In genomic region chr20:63653974-63654680, GRCh38 we compare ENCODE assay signal across 8 cellular contexts. TPM values are rescaled to one million over a fixed set of nuclear protein-coding genes. Genes with fewer than 3 reads are reported as not detected.
DNase-seq lines count a peak whose midpoint lies in the region; ATAC-seq, FAIRE-seq and TF ChIP-seq lines count a peak whose summit lies in the region.

No MANE protein-coding gene starts in this region.

- peak overlapping the region in 10 of 11 experiments; percentile 34 to 94 (median 84); a peak in 19 of 22 replicates for H3K27ac ChIP-seq in BLaER1 treated with 17β-estradiol and CSF1 and Interleukin-3, amounts not matched to agents 10 nM and 100 nM
- peak overlapping the region; percentile 73; the same call in 1 of the 2 replicates for H3K27ac ChIP-seq in H1 (ENCODE audit: low read depth, low read length)

- WGBS in H1 (ENCODE audit: extremely low coverage in 1 of 2, insufficient coverage in 1 of 2, insufficient read length in 1 of 2, insufficient replicate concordance in 2 of 2, low coverage in 1 of 2, low lambda C conversion rate in 2 of 2, missing lambda C conversion rate in 1 of 2), 2 experiments = 49% methylated on average over 12 of the region's 15 CpGs; no CpG with 5 or more reads in 1 of the 2 experiments

- peak overlapping the region; percentile 32 to 89 (median 66); a peak in 19 of 20 replicates for H3K4me3 ChIP-seq in BLaER1 treated with 17β-estradiol and CSF1 and Interleukin-3, amounts not matched to agents 10 nM and 100 nM
- H3K4me3 ChIP-seq in MG63 (peak overlapping the region; percentile 67), H1 (ENCODE audit: extremely low read depth in 1 of 4, insufficient read depth in 2 of 4, low read depth in 3 of 4, low read length in 4 of 4) (peak overlapping the region; percentile 37 to 74 (median 60))

- peak overlapping the region; percentile 72; the same call in 1 of the 2 replicates for H2BK20ac ChIP-seq in H1 (ENCODE audit: low read length)

- 0 out of 2 replicates have a peak overlapping the region, but pooled peaks have one; percentile 32 for H2AK5ac ChIP-seq in H1 (ENCODE audit: low read depth, low read length)

- H2BK15ac ChIP-seq in H1 (ENCODE audit: low read length) = peak overlapping the region; percentile 92; the same call in 1 of the 2 replicates

- H2AFZ ChIP-seq in H1 (ENCODE audit: low read length) = no peak overlapping the region

- peaks cover 0 to 2% of the 10 kb centered on the region in 2 experiments; a peak in 1 of 4 replicates for H3K79me2 ChIP-seq in H1 (ENCODE audit: control insufficient read depth in 1 of 2, insufficient read depth in 2 of 2, low read length in 2 of 2)

- H3K27me3 Mint-ChIP-seq in osteocyte (ENCODE audit: unreplicated experiment) = no peaks in the 10 kb centered on the region

- peak overlapping the region; percentile 83 to 99 (median 91) for H3K4me2 ChIP-seq in BLaER1 treated with 17β-estradiol and CSF1 and Interleukin-3, amounts not matched to agents 10 nM and 100 nM
- H3K4me2 ChIP-seq in H1 (ENCODE audit: insufficient read depth in 1 of 2, low read depth in 2 of 2, low read length in 2 of 2) = peak overlapping the region; percentile 71 to 88

- H4K8ac ChIP-seq in H1 (ENCODE audit: extremely low read depth, insufficient read depth, low read length) = peak overlapping the region; percentile 85; the same call in 1 of the 2 replicates

- no peak overlapping the region for H3K23ac ChIP-seq in H1 (ENCODE audit: insufficient read length)

- no peak for TF ChIP-seq RAD21 in H1 (IDR thresholded peaks at IDR 0.05 in 1 of 2, conservative IDR thresholded peaks at IDR 0.05 in 1 of 2; ENCODE audit: low read depth in 2 of 2, low read length in 2 of 2)

- TF ChIP-seq CTCF in H1 (IDR thresholded peaks at IDR 0.05; ENCODE audit: control extremely low read depth in 1 of 3, insufficient read depth in 1 of 3, low read depth in 1 of 3, low read length in 3 of 3) (no peak), osteocyte (IDR thresholded peaks at IDR 0.05) (no peak)

- peak overlapping the region; percentile 23 to 86 (median 81); a peak in 20 of 22 replicates for H3K9ac ChIP-seq in BLaER1 treated with 17β-estradiol and CSF1 and Interleukin-3, amounts not matched to agents 10 nM and 100 nM
- peak overlapping the region in 3 of 4 experiments; percentile 56 to 71 (median 62); a peak in 6 of 7 replicates for H3K9ac ChIP-seq in H1 (replicated peaks in 1 of 4; ENCODE audit: extremely low read depth in 1 of 4, low read depth in 3 of 4, low read length in 3 of 4)

- TF ChIP-seq EP300 in H1 (IDR thresholded peaks at IDR 0.05; ENCODE audit: borderline replicate concordance in 1 of 2, low read depth in 2 of 2, low read length in 2 of 2) = no peak

- no peak for ATAC-seq in HG03095 (IDR thresholded peaks at IDR 0.05; ENCODE audit: unreplicated experiment)
- no peak for ATAC-seq in GM18909 (IDR thresholded peaks at IDR 0.05; ENCODE audit: poor library complexity, unreplicated experiment)

- H3K79me1 ChIP-seq in H1 (ENCODE audit: low read depth, low read length) = no peaks in the 10 kb centered on the region; the same call in none of the 2 replicates

- CTCF ChIA-PET in H1 (lab: Charles Lee; ENCODE audit: partially characterized antibody) = interaction anchor here (0.7 to 1.6 kb wide), 3 partner anchors 13 to 132 kb away, joined by 3 read pairs; partner anchors contain the start of gene PTK6

- no peak for DNase-seq in MG63
- no peak for DNase-seq in H1 (ENCODE audit: low read depth in 1 of 2, low spot score in 2 of 2)
- no peak for DNase-seq in osteocyte (ENCODE audit: extremely low spot score, unreplicated experiment)
- DNase-seq in LoVo (ENCODE audit: low spot score) = no peak
- DNase-seq in islet precursor cell = no peak

- H4K5ac ChIP-seq in H1 (ENCODE audit: insufficient read length, low read depth, low read length) = peak overlapping the region; percentile 63

- POLR2A ChIA-PET in H1 (lab: Charles Lee; ENCODE audit: partially characterized antibody) = interaction anchor here (0.6 to 1.7 kb wide), 11 partner anchors 8 to 384 kb away, joined by 3 to 9 read pairs (median 3); partner anchors contain the start of genes ARFRP1, GMEB2 and ZGPAT

- H2BK12ac ChIP-seq in H1 (ENCODE audit: low read depth, low read length) = peak overlapping the region; percentile 68; the same call in 1 of the 2 replicates

- H3K4me1 ChIP-seq in BLaER1 treated with 17β-estradiol and CSF1 and Interleukin-3, amounts not matched to agents 10 nM and 100 nM = peaks cover 42 to 69% (median 65%) of the 10 kb centered on the region in 10 experiments
- peaks cover 0 to 22% (median 16%) of the 10 kb centered on the region in 4 experiments; a peak in 6 of 7 replicates for H3K4me1 ChIP-seq in H1 (replicated peaks in 1 of 4; ENCODE audit: control insufficient read depth in 3 of 4, insufficient read depth in 4 of 4, low read length in 3 of 4)

- H3K56ac ChIP-seq in H1 (replicated peaks; ENCODE audit: insufficient read length, low read depth, low read length) = peak overlapping the region; percentile 80

- H4K20me1 ChIP-seq in BLaER1 treated with 17β-estradiol and CSF1 and Interleukin-3, amounts not matched to agents 10 nM and 100 nM = peaks cover 0 to 39% (median 29%) of the 10 kb centered on the region in 11 experiments; a peak in 20 of 22 replicates
- H4K20me1 ChIP-seq in H1 (replicated peaks in 1 of 2; ENCODE audit: control insufficient read depth in 1 of 2, insufficient read depth in 2 of 2, low read length in 2 of 2) = peaks cover 9 to 11% of the 10 kb centered on the region in 2 experiments

- no peaks in the 10 kb centered on the region for H3K9me3 Mint-ChIP-seq in osteocyte (ENCODE audit: unreplicated experiment)

- TF ChIP-seq POLR2A in H1 (IDR thresholded peaks at IDR 0.05; ENCODE audit: control extremely low read depth in 1 of 2, low read depth in 2 of 2, low read length in 2 of 2) = peak in 1 of 2 experiments; percentile 37; a peak in 1 of 3 replicates

- H4K91ac ChIP-seq in H1 (replicated peaks; ENCODE audit: insufficient read length, low read length) = peak overlapping the region; percentile 96

- H2BK5ac ChIP-seq in H1 (ENCODE audit: low read depth, low read length) = peak overlapping the region; percentile 90

- H3K14ac ChIP-seq in H1 (ENCODE audit: insufficient read length) = peak overlapping the region; percentile 83

- H2BK120ac ChIP-seq in H1 (replicated peaks; ENCODE audit: low read depth, low read length) = peak overlapping the region; percentile 55

- H3K27ac Mint-ChIP-seq in osteocyte (ENCODE audit: unreplicated experiment) = peak overlapping the region; percentile 67

- peaks cover 22% of the 10 kb centered on the region for H3K23me2 ChIP-seq in H1 (ENCODE audit: low read depth, low read length)

- H3K36me3 ChIP-seq in BLaER1 treated with 17β-estradiol and CSF1 and Interleukin-3, amounts not matched to agents 10 nM and 100 nM = peaks cover 0 to 2% (median under 1%) of the 10 kb centered on the region in 11 experiments; a peak in 5 of 22 replicates
- H3K36me3 ChIP-seq in MG63 (peaks cover 3% of the 10 kb centered on the region), H1 (ENCODE audit: control insufficient read depth in 2 of 4, insufficient read depth in 4 of 4, low read length in 3 of 4) (no peaks in the 10 kb centered on the region)

- H3K36me3 Mint-ChIP-seq in osteocyte (ENCODE audit: unreplicated experiment) = no peaks in the 10 kb centered on the region

- H3K18ac ChIP-seq in H1 (ENCODE audit: extremely low read depth, low read length) = peak overlapping the region; percentile 95

- FAIRE-seq in H1 (lab: Jason Lieb, UNC) = no peak

- H3K27me3 ChIP-seq in BLaER1 treated with 17β-estradiol and CSF1 and Interleukin-3, amounts not matched to agents 10 nM and 100 nM = peaks cover 0 to 10% (median 0%) of the 10 kb centered on the region in 11 experiments; a peak in 2 of 22 replicates
- H3K27me3 ChIP-seq in MG63 (no peaks in the 10 kb centered on the region), H1 (replicated peaks in 1 of 4; ENCODE audit: control insufficient read depth in 3 of 4, extremely low read depth in 1 of 4, insufficient read depth in 3 of 4, low read length in 3 of 4) (peaks cover 0 to 2% (median 0%) of the 10 kb centered on the region in 4 experiments; a peak in 2 of 7 replicates)

- H3K4ac ChIP-seq in H1 (replicated peaks; ENCODE audit: insufficient read length, low read depth, low read length) = peak overlapping the region; percentile 92

- H3K9me3 ChIP-seq in BLaER1 treated with 17β-estradiol and CSF1 and Interleukin-3, amounts not matched to agents 10 nM and 100 nM (replicated peaks in 1 of 11) = no peaks in the 10 kb centered on the region
- H3K9me3 ChIP-seq in MG63 (no peaks in the 10 kb centered on the region), H1 (ENCODE audit: insufficient read depth in 2 of 2, low read depth in 1 of 2, low read length in 1 of 2) (no peaks in the 10 kb centered on the region)

- peaks cover 24% of the 10 kb centered on the region for H3K4me1 Mint-ChIP-seq in osteocyte (ENCODE audit: unreplicated experiment)

- H3K4me3 Mint-ChIP-seq in osteocyte (ENCODE audit: unreplicated experiment) = peak overlapping the region; percentile 67

RNA-seq across cellular contexts. Expression of gene STMN3, which starts 0.9 kb away (rescaled TPM):
- total RNA-seq in MG63 (2014; rRNA removed; shearing (Covaris generic); ENCODE audit: low replicate concordance) = 71.2 and 98.0 TPM in 2 replicates
- total RNA-seq in H1 (2021; fragmentation: NEBNext Ultra II Directional; extraction: Animal tissue kit (Norgen Biotek cat#: 25700)) = 63.1 and 71.6 TPM in 2 replicates
- 51.5 and 70.8 TPM in 2 replicates for polyA plus RNA-seq in H1 (2011; rRNA removed)
- 60.4 TPM for polyA plus RNA-seq in H1 (2011; cell fraction: cytosol; rRNA removed)
- polyA plus RNA-seq in H1 (2011; cell fraction: nucleus; rRNA removed) = 122 TPM
- polyA plus RNA-seq in H1 (2012, experiment 1 of 2) = 42.7 to 63.6 TPM (median 56.4 TPM) in 4 replicates
- polyA plus RNA-seq in H1 (2012, experiment 2 of 2) = 53.7 TPM
- 35.5 TPM for polyA plus RNA-seq in H1 (2013, experiment 1 of 2)
- 37.5 TPM for polyA plus RNA-seq in H1 (2013, experiment 2 of 2)
- 11.2 and 14.8 TPM in 2 replicates for polyA minus RNA-seq in H1 (2011; rRNA and poly(A)+ RNA removed)
- 20.3 TPM for polyA minus RNA-seq in H1 (2011; cell fraction: cytosol; rRNA and poly(A)+ RNA removed)
- polyA minus RNA-seq in H1 (2011; cell fraction: nucleus; rRNA and poly(A)+ RNA removed) = 11.5 TPM
- total RNA-seq in osteocyte = 32.0 and 33.2 TPM in 2 replicates

RNA-seq across cellular contexts. Expression of gene RTEL1, which starts 4.0 kb away (rescaled TPM):
- 13.4 and 22.7 TPM in 2 replicates for total RNA-seq in MG63 (2014; rRNA removed; shearing (Covaris generic); ENCODE audit: low replicate concordance)
- total RNA-seq in H1 (2021; fragmentation: NEBNext Ultra II Directional; extraction: Animal tissue kit (Norgen Biotek cat#: 25700)) = 37.1 and 37.8 TPM in 2 replicates
- polyA plus RNA-seq in H1 (2011; rRNA removed) = 16.2 and 24.3 TPM in 2 replicates
- polyA plus RNA-seq in H1 (2011; cell fraction: cytosol; rRNA removed) = 19.7 TPM
- polyA plus RNA-seq in H1 (2011; cell fraction: nucleus; rRNA removed) = 181 TPM
- 17.9 to 26.4 TPM (median 23.9 TPM) in 4 replicates for polyA plus RNA-seq in H1 (2012, experiment 1 of 2)
- 18.4 TPM for polyA plus RNA-seq in H1 (2012, experiment 2 of 2)
- 14.4 TPM for polyA plus RNA-seq in H1 (2013, experiment 1 of 2)
- 12.9 TPM for polyA plus RNA-seq in H1 (2013, experiment 2 of 2)
- polyA minus RNA-seq in H1 (2011; rRNA and poly(A)+ RNA removed) = 46.2 and 51.7 TPM in 2 replicates
- 23.6 TPM for polyA minus RNA-seq in H1 (2011; cell fraction: cytosol; rRNA and poly(A)+ RNA removed)
- 47.6 TPM for polyA minus RNA-seq in H1 (2011; cell fraction: nucleus; rRNA and poly(A)+ RNA removed)
- 34.1 and 35.5 TPM in 2 replicates for total RNA-seq in osteocyte

RNA-seq across cellular contexts. Expression of gene GMEB2, which starts 27.2 kb away (rescaled TPM):
- 27.7 and 33.2 TPM in 2 replicates for total RNA-seq in MG63 (2014; rRNA removed; shearing (Covaris generic); ENCODE audit: low replicate concordance)
- 12.9 and 14.2 TPM in 2 replicates for total RNA-seq in H1 (2021; fragmentation: NEBNext Ultra II Directional; extraction: Animal tissue kit (Norgen Biotek cat#: 25700))
- polyA plus RNA-seq in H1 (2011; rRNA removed) = 14.2 and 19.1 TPM in 2 replicates
- 11.7 TPM for polyA plus RNA-seq in H1 (2011; cell fraction: cytosol; rRNA removed)
- polyA plus RNA-seq in H1 (2011; cell fraction: nucleus; rRNA removed) = 19.6 TPM
- 8.1 to 13.0 TPM (median 12.1 TPM) in 4 replicates for polyA plus RNA-seq in H1 (2012, experiment 1 of 2)
- polyA plus RNA-seq in H1 (2012, experiment 2 of 2) = 11.4 TPM
- 8.3 TPM for polyA plus RNA-seq in H1 (2013, experiment 1 of 2)
- polyA plus RNA-seq in H1 (2013, experiment 2 of 2) = 8.1 TPM
- polyA minus RNA-seq in H1 (2011; rRNA and poly(A)+ RNA removed) = 7.5 TPM in 2 replicates
- polyA minus RNA-seq in H1 (2011; cell fraction: cytosol; rRNA and poly(A)+ RNA removed) = 8.1 TPM
- polyA minus RNA-seq in H1 (2011; cell fraction: nucleus; rRNA and poly(A)+ RNA removed) = 6.3 TPM
- 10.9 and 12.1 TPM in 2 replicates for total RNA-seq in osteocyte

RNA-seq across cellular contexts. Expression of gene TNFRSF6B, which starts 42.3 kb away (rescaled TPM):
- total RNA-seq in MG63 (2014; rRNA removed; shearing (Covaris generic); ENCODE audit: low replicate concordance) = not detected in 2 replicates
- not detected in 2 replicates for total RNA-seq in H1 (2021; fragmentation: NEBNext Ultra II Directional; extraction: Animal tissue kit (Norgen Biotek cat#: 25700))
- 3.1 and 5.4 TPM in 2 replicates for polyA plus RNA-seq in H1 (2011; rRNA removed)
- polyA plus RNA-seq in H1 (2011; cell fraction: cytosol; rRNA removed) = 2.5 TPM
- 16.8 TPM for polyA plus RNA-seq in H1 (2011; cell fraction: nucleus; rRNA removed)
- 0.27 to 1.6 TPM (median 0.43 TPM) in 3 of 4 replicates, not detected in the other for polyA plus RNA-seq in H1 (2012, experiment 1 of 2)
- 0.39 TPM for polyA plus RNA-seq in H1 (2012, experiment 2 of 2)
- polyA plus RNA-seq in H1 (2013, experiment 1 of 2) = 0.75 TPM
- 0.96 TPM for polyA plus RNA-seq in H1 (2013, experiment 2 of 2)
- polyA minus RNA-seq in H1 (2011; rRNA and poly(A)+ RNA removed) = not detected in 2 replicates
- not detected for polyA minus RNA-seq in H1 (2011; cell fraction: cytosol; rRNA and poly(A)+ RNA removed)
- polyA minus RNA-seq in H1 (2011; cell fraction: nucleus; rRNA and poly(A)+ RNA removed) = 1.1 TPM
- 0.84 and 2.3 TPM in 2 replicates for total RNA-seq in osteocyte

RNA-seq across cellular contexts. Expression of gene ARFRP1, which starts 53.6 kb away (rescaled TPM):
- total RNA-seq in MG63 (2014; rRNA removed; shearing (Covaris generic); ENCODE audit: low replicate concordance) = 39.5 and 66.1 TPM in 2 replicates
- 21.9 and 22.9 TPM in 2 replicates for total RNA-seq in H1 (2021; fragmentation: NEBNext Ultra II Directional; extraction: Animal tissue kit (Norgen Biotek cat#: 25700))
- polyA plus RNA-seq in H1 (2011; rRNA removed) = 12.9 and 19.4 TPM in 2 replicates
- polyA plus RNA-seq in H1 (2011; cell fraction: cytosol; rRNA removed) = 23.2 TPM
- polyA plus RNA-seq in H1 (2011; cell fraction: nucleus; rRNA removed) = 32.0 TPM
- 12.3 to 20.2 TPM (median 18.9 TPM) in 4 replicates for polyA plus RNA-seq in H1 (2012, experiment 1 of 2)
- 9.1 TPM for polyA plus RNA-seq in H1 (2012, experiment 2 of 2)
- 7.5 TPM for polyA plus RNA-seq in H1 (2013, experiment 1 of 2)
- polyA plus RNA-seq in H1 (2013, experiment 2 of 2) = 7.8 TPM
- 12.9 and 15.4 TPM in 2 replicates for polyA minus RNA-seq in H1 (2011; rRNA and poly(A)+ RNA removed)
- 10.6 TPM for polyA minus RNA-seq in H1 (2011; cell fraction: cytosol; rRNA and poly(A)+ RNA removed)
- polyA minus RNA-seq in H1 (2011; cell fraction: nucleus; rRNA and poly(A)+ RNA removed) = 34.7 TPM
- 46.1 and 46.7 TPM in 2 replicates for total RNA-seq in osteocyte
